ENCODE assay signal across 9 cellular contexts in genomic region chr2:112187805-112188596, GRCh38. TPM values are rescaled to one million over a fixed set of nuclear protein-coding genes. Genes with fewer than 3 reads are reported as not detected.
A peak's percentile ranks its signal among the peaks of the same experiment; 100 is the strongest.
DNase-seq lines count a peak whose midpoint lies in the region; ATAC-seq lines count a peak whose summit lies in the region.
"Had no signal": no experiment of that assay in that cellular context is flagged by ENCODE, and none has a peak within 500 bp of the region (broad histone marks: within the 10 kb centered on the region; RNA-seq: fewer than 3 reads in every experiment).

No MANE protein-coding gene starts in this region.

- no peaks in the 10 kb centered on the region for H3K36me3 Mint-ChIP-seq in stimulated activated memory B cell treated with anti-CD40 and anti-IgM and Interleukin-4, amounts not matched to agents 10 μg/mL and 1 μg/mL and 100 μg/mL, for 72 hours

- peak overlapping the region; percentile 15 for H3K4me3 Mint-ChIP-seq in stimulated activated memory B cell treated with anti-CD40 and anti-IgM and Interleukin-4, amounts not matched to agents 10 μg/mL and 1 μg/mL and 100 μg/mL, for 72 hours
- H3K4me3 Mint-ChIP-seq: HFFc6 had no signal

- peaks cover 33% of the 10 kb centered on the region for H3K4me1 Mint-ChIP-seq in stimulated activated memory B cell treated with anti-CD40 and anti-IgM and Interleukin-4, amounts not matched to agents 10 μg/mL and 1 μg/mL and 100 μg/mL, for 72 hours

- peak overlapping the region; percentile 90 for H3K27ac Mint-ChIP-seq in stimulated activated memory B cell treated with anti-CD40 and anti-IgM and Interleukin-4, amounts not matched to agents 10 μg/mL and 1 μg/mL and 100 μg/mL, for 72 hours
- H3K27ac Mint-ChIP-seq: HFFc6 had no signal

- DNase-seq in OCI-M1 (lab: John Stamatoyannopoulos, UW): peak; percentile 77
- DNase-seq in activated T-cell treated with anti-CD3 and anti-CD28 coated beads for 1 hour (ENCODE audit: low read depth): peak; percentile 64
- peak; percentile 49 for DNase-seq in islet precursor cell
- no peak for DNase-seq in ureter (ENCODE audit: low spot score)
- no peak for DNase-seq in pons (ENCODE audit: low spot score)
- DNase-seq: HFFc6 had no signal

- H3K9me3 Mint-ChIP-seq in stimulated activated memory B cell treated with anti-CD40 and anti-IgM and Interleukin-4, amounts not matched to agents 10 μg/mL and 1 μg/mL and 100 μg/mL, for 72 hours: no peaks in the 10 kb centered on the region
- H3K9me3 Mint-ChIP-seq: HFFc6 had no signal

- peak; percentile 92 for ATAC-seq in stimulated activated memory B cell treated with anti-CD40 and anti-IgM and Interleukin-4, amounts not matched to agents 10 μg/mL and 1 μg/mL and 100 μg/mL, for 72 hours
- ATAC-seq in GM18511 (IDR thresholded peaks at IDR 0.05; ENCODE audit: unreplicated experiment): no peak
- no peak for ATAC-seq in HG03280 (IDR thresholded peaks at IDR 0.05; ENCODE audit: unreplicated experiment)

- no peaks in the 10 kb centered on the region for H3K27me3 Mint-ChIP-seq in stimulated activated memory B cell treated with anti-CD40 and anti-IgM and Interleukin-4, amounts not matched to agents 10 μg/mL and 1 μg/mL and 100 μg/mL, for 72 hours

RNA-seq across cellular contexts. Expression of gene FBLN7, which starts 49.8 kb away (rescaled TPM):
- 8.9 TPM for total RNA-seq in ureter

Comparison
In these comparisons a context has a peak if more than half of its experiments do, and no peak if none do; other contexts are left out.
1. DNase-seq: peak in OCI-M1 (single experiment), activated T-cell treated with anti-CD3 and anti-CD28 coated beads for 1 hour (single experiment) and islet precursor cell (single experiment); none in ureter (single experiment) and pons (single experiment).